ENCODE assay signal across 8 cellular contexts in the genomic region with DNA sequence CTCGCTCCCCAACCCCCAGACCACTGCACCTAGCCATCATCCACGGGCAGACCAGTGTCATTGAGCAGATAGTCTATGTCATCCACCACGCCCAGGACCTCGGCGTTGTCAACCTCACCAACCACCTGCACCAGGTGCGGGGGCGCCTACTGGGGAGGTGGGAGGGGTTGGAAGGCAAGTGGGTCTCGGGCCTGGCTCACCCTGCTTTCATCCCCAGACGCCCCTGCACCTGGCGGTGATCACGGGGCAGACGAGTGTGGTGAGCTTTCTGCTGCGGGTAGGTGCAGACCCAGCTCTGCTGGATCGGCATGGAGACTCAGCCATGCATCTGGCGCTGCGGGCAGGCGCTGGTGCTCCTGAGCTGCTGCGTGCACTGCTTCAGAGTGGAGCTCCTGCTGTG. TPM values are rescaled to one million over a fixed set of nuclear protein-coding genes. Genes with fewer than 3 reads are reported as not detected.
DNase-seq lines count a peak whose midpoint lies in the region; ATAC-seq and TF ChIP-seq lines count a peak whose summit lies in the region.

No MANE protein-coding gene starts in this region.

- intact Hi-C loops in body of pancreas (cut with DNase I), result no loop called here

- H3K27me3 ChIP-seq in body of pancreas (no peaks in the 10 kb centered on the region), parathyroid adenoma (ENCODE audit: control insufficient read depth, insufficient read depth, low read length) (no peaks in the 10 kb centered on the region), endodermal cell (ENCODE audit: control insufficient read depth, insufficient read depth, low read length, poor library complexity, severe bottlenecking) (no peaks in the 10 kb centered on the region)

- no peaks in the 10 kb centered on the region for H3K9me3 ChIP-seq in body of pancreas
- H3K9me3 ChIP-seq in parathyroid adenoma (ENCODE audit: control insufficient read depth, low read length), result no peaks in the 10 kb centered on the region
- no peaks in the 10 kb centered on the region for H3K9me3 ChIP-seq in endodermal cell (ENCODE audit: control insufficient read depth, low read length)

- 84 to 100% methylated on average over 1 to 18 of the region's 18 CpGs for WGBS in body of pancreas, 2 donors
- WGBS in endodermal cell (ENCODE audit: insufficient coverage in 1 of 2, insufficient read length in 1 of 2), 2 experiments, result 94 to 96% methylated on average over 12 to 18 of the region's 18 CpGs

- H3K27ac ChIP-seq in body of pancreas, result peak overlapping the region in 3 of 4 donors; percentile 85 to 90 (median 87)
- H3K27ac ChIP-seq in parathyroid adenoma, result no peak overlapping the region
- H3K27ac ChIP-seq in endodermal cell (ENCODE audit: low read depth, low read length), result no peak overlapping the region

- H3K36me3 Mint-ChIP-seq in endodermal cell (ENCODE audit: low read depth), result peaks cover 23% of the 10 kb centered on the region

- H3K9me3 Mint-ChIP-seq in endodermal cell, result no peaks in the 10 kb centered on the region

- peak overlapping the region; percentile 70 for H3K4me3 ChIP-seq in GM12864 (ENCODE audit: low read depth, low read length)
- no peak overlapping the region for H3K4me3 ChIP-seq in body of pancreas
- no peak overlapping the region for H3K4me3 ChIP-seq in parathyroid adenoma (ENCODE audit: low read depth, low read length)
- H3K4me3 ChIP-seq in endodermal cell (ENCODE audit: low read length), result no peak overlapping the region

- H3K36me3 ChIP-seq in body of pancreas (replicated peaks in 1 of 2; ENCODE audit: insufficient read depth in 1 of 2, low read depth in 2 of 2) (peaks cover 0 to 7% of the 10 kb centered on the region in 2 donors), parathyroid adenoma (ENCODE audit: control insufficient read depth, insufficient read depth, low read length) (no peaks in the 10 kb centered on the region), endodermal cell (ENCODE audit: control insufficient read depth, insufficient read depth, low read length) (peaks cover 25% of the 10 kb centered on the region)

- H3K27ac Mint-ChIP-seq in endodermal cell, result no peak overlapping the region

- DNase-seq in GM12864 (ENCODE audit: low read depth), result no peak
- DNase-seq in NCI-H146 (lab: John Stamatoyannopoulos, UW), result peak; percentile 58
- DNase-seq in body of pancreas, result no peak
- no peak for DNase-seq in activated CD8-positive, alpha-beta memory T cell treated with anti-CD3 and anti-CD28 coated beads for 24 hours
- DNase-seq in endodermal cell, result no peak
- DNase-seq in NCI-H2029 treated with DMSO at 0.1 percent for 48 hours (lab: John Stamatoyannopoulos, UW), result no peak

- no peak overlapping the region for H2AFZ ChIP-seq in parathyroid adenoma

- ATAC-seq in body of pancreas (no peak), HG02884 (IDR thresholded peaks at IDR 0.05; ENCODE audit: unreplicated experiment) (no peak)

- H3K79me2 ChIP-seq in parathyroid adenoma, result no peaks in the 10 kb centered on the region

- H3K4me3 Mint-ChIP-seq in endodermal cell, result no peak overlapping the region

- H3K4me1 Mint-ChIP-seq in endodermal cell, result peaks cover 9% of the 10 kb centered on the region

- H3K27me3 Mint-ChIP-seq in endodermal cell (ENCODE audit: insufficient read depth), result peaks cover 4% of the 10 kb centered on the region

- H3K4me1 ChIP-seq in body of pancreas (peaks cover 40% of the 10 kb centered on the region), parathyroid adenoma (peaks cover 11% of the 10 kb centered on the region), endodermal cell (ENCODE audit: control insufficient read depth, insufficient read depth, low read length) (peaks cover 7% of the 10 kb centered on the region)

- peak overlapping the region; percentile 96 for H3K4me2 ChIP-seq in parathyroid adenoma (ENCODE audit: low read length)

- TF ChIP-seq POLR2A in body of pancreas (IDR thresholded peaks at IDR 0.05), result no peak

- H3K9ac ChIP-seq in parathyroid adenoma (no peak overlapping the region), endodermal cell (ENCODE audit: extremely low read depth, low read length, poor library complexity, severe bottlenecking) (no peak overlapping the region)

- TF ChIP-seq CTCF in GM12864 (IDR thresholded peaks at IDR 0.05; ENCODE audit: low read depth, low read length, missing control alignments), result no peak
- no peak for TF ChIP-seq CTCF in body of pancreas (IDR thresholded peaks at IDR 0.05)
- TF ChIP-seq CTCF in parathyroid adenoma (IDR thresholded peaks at IDR 0.05), result no peak
- no peak for TF ChIP-seq CTCF in endodermal cell (conservative IDR thresholded peaks at IDR 0.05)

RNA-seq across cellular contexts. Expression of gene NFKB2, which starts 4.6 kb away (rescaled TPM):
- total RNA-seq in body of pancreas, result 10 to 100 TPM; 17.9 to 30.0 TPM
- 10 to 100 TPM; 28.7 to 45.2 TPM for total RNA-seq in endodermal cell
- polyA plus RNA-seq in endodermal cell (2013, experiment 1 of 2), result 19.9 TPM
- polyA plus RNA-seq in endodermal cell (2013, experiment 2 of 2), result 19.9 TPM

RNA-seq across cellular contexts. Expression of gene PSD, which starts 18.5 kb away (rescaled TPM):
- total RNA-seq in body of pancreas (1 to 10 TPM; 2.6 to 5.3 TPM), endodermal cell (1 to 10 TPM; 2.8 to 8.3 TPM)
- 9.2 TPM for polyA plus RNA-seq in endodermal cell (2013, experiment 1 of 2)
- polyA plus RNA-seq in endodermal cell (2013, experiment 2 of 2), result 9.9 TPM

RNA-seq across cellular contexts. Expression of gene FBXL15, which starts 20.6 kb away (rescaled TPM):
- total RNA-seq in body of pancreas (10 to 100 TPM; 12.7 to 38.6 TPM), endodermal cell (10 to 100 TPM in 1 of 2 donors, 1 to 10 TPM in 1; 9.7 to 11.4 TPM)
- 9.3 TPM for polyA plus RNA-seq in endodermal cell (2013, experiment 1 of 2)
- 10.1 TPM for polyA plus RNA-seq in endodermal cell (2013, experiment 2 of 2)

RNA-seq across cellular contexts. Expression of gene CUEDC2, which starts 32.3 kb away (rescaled TPM):
- 10 to 100 TPM; 30.3 to 35.5 TPM for total RNA-seq in body of pancreas
- 10 to 100 TPM; 51.7 to 82.9 TPM for total RNA-seq in endodermal cell
- 103 TPM for polyA plus RNA-seq in endodermal cell (2013, experiment 1 of 2)
- 91.7 TPM for polyA plus RNA-seq in endodermal cell (2013, experiment 2 of 2)

RNA-seq across cellular contexts. Expression of gene C10orf95, which starts 51.3 kb away (rescaled TPM):
- 1 to 10 TPM in 1 of 2 donors, under 1 TPM in 1; 0.66 to 4.2 TPM for total RNA-seq in body of pancreas
- total RNA-seq in endodermal cell, result under 1 TPM; 0.35 to 0.93 TPM
- polyA plus RNA-seq in endodermal cell (2013, experiment 1 of 2), result not detected
- polyA plus RNA-seq in endodermal cell (2013, experiment 2 of 2), result 0.25 TPM

Comparison
In these comparisons a context has a peak if more than half of its experiments do, and no peak if none do; other contexts are left out.
1. H3K27ac ChIP-seq: peak in body of pancreas (3 of 4); none in parathyroid adenoma (single experiment) and endodermal cell (single experiment).